In genomic region chr12:113625499-113625898, GRCh38 we compare ENCODE assay signal across 33 cellular contexts.
"Had no signal": no experiment of that assay in that cellular context is flagged by ENCODE, and none has a peak within 500 bp of the region (broad histone marks: within the 10 kb centered on the region; RNA-seq: fewer than 3 reads in every experiment).

No MANE protein-coding gene starts in this region.

- H3K27ac ChIP-seq: adrenal gland, ascending aorta, body of pancreas, brain microvascular endothelial cell, breast epithelium, cardiac muscle cell had no signal

- H3K4me1 ChIP-seq: adrenal gland, ascending aorta, body of pancreas, breast epithelium had no signal

- ATAC-seq: activated naive CD4-positive, alpha-beta T cell treated with anti-CD3 and anti-CD28 coated beads, Interleukin-2, amount 50 U/mL, for 72 hours; activated naive CD8-positive, alpha-beta T cell treated with anti-CD3 and anti-CD28 coated beads, Interleukin-2, amount 50 U/mL, for 24 hours; activated T-cell treated with anti-CD3 and anti-CD28 coated beads, Interleukin-2, amount 50 U/mL, for 4 hours; activated T-cell treated with anti-CD3 and anti-CD28 coated beads, Interleukin-2, amount 50 U/mL, for 72 hours; activated T-helper 17 cell treated with anti-CD3 and anti-CD28 coated beads, Interleukin-2, amount 50 U/mL, for 72 hours; body of pancreas had no signal

- H3K4me3 ChIP-seq: adrenal gland, ascending aorta, body of pancreas, breast epithelium, cardiac muscle cell had no signal

- FAIRE-seq: astrocyte, bronchial epithelial cell had no signal

- H3K27me3 ChIP-seq: adrenal gland, ascending aorta, body of pancreas, brain microvascular endothelial cell, cardiac muscle cell had no signal

- H3K36me3 ChIP-seq: adrenal gland, ascending aorta, brain microvascular endothelial cell, breast epithelium, cardiac muscle cell had no signal

- DNase-seq: activated effector memory CD4-positive, alpha-beta T cell treated with anti-CD3 and anti-CD28 coated beads, Interleukin-2, amount 50 U/mL, for 16 hours; activated effector memory CD4-positive, alpha-beta T cell treated with Interleukin-2 at 50 U/mL for 16 hours; activated gamma-delta T cell; activated gamma-delta T cell treated with Interleukin-2 at 50 U/mL for 16 hours; activated naive CD4-positive, alpha-beta T cell; activated naive CD4-positive, alpha-beta T cell treated with anti-CD3 and anti-CD28 coated beads for 36 hours; activated naive CD4-positive, alpha-beta T cell treated with anti-CD3 and anti-CD28 coated beads, Interleukin-2, amount 10 ng/mL, durations not matched to agents 7 days and 5 days; activated naive CD4-positive, alpha-beta T cell treated with anti-CD3 and anti-CD28 coated beads, Interleukin-2, amount 50 U/mL, for 16 hours; activated naive CD4-positive, alpha-beta T cell treated with Interleukin-2 at 50 U/mL for 16 hours; activated naive CD8-positive, alpha-beta T cell treated with anti-CD3 and anti-CD28 coated beads for 36 hours; activated naive CD8-positive, alpha-beta T cell treated with anti-CD3 and anti-CD28 coated beads, Interleukin-2, amount 10 ng/mL, durations not matched to agents 7 days and 5 days; activated naive CD8-positive, alpha-beta T cell treated with anti-CD3 and anti-CD28 coated beads, Interleukin-2, amount 50 U/mL, for 24 hours; activated T-cell treated with anti-CD3 and anti-CD28 coated beads, Interleukin-2, amount 50 U/mL, for 24 hours; activated T-cell treated with anti-CD3 and anti-CD28 coated beads, Interleukin-2, amount 50 U/mL, for 4 hours; activated T-cell treated with anti-CD3 and anti-CD28 coated beads, Interleukin-2, amount 50 U/mL, for 48 hours; activated T-cell treated with anti-CD3 and anti-CD28 coated beads, Interleukin-2, amount 50 U/mL, for 72 hours; adrenal gland; amniotic stem cell; amygdala; anterior cingulate cortex; aorta; body of pancreas; brain microvascular endothelial cell; caudate nucleus; central memory CD4-positive, alpha-beta T cell; cerebellar nuclear complex had no signal
